Comparison of ENCODE assay signal across 1 cellular context in genomic region chr7:157612664-157613561, GRCh38.
TF ChIP-seq lines count a peak whose summit lies in the region.

No MANE protein-coding gene starts in this region.

TF ChIP-seq in WTC11, 78 proteins besides CTCF, POLR2A, EP300 and RAD21 (continued from another document):
- TF ChIP-seq USF1 (CRISPR knock-in tag; IDR thresholded peaks at IDR 0.05): no peak
- no peak for TF ChIP-seq E2F5 (CRISPR knock-in tag; IDR thresholded peaks at IDR 0.05)
- no peak for TF ChIP-seq ZNF671 (CRISPR knock-in tag; IDR thresholded peaks at IDR 0.05)
- TF ChIP-seq TCF7 (CRISPR knock-in tag; IDR thresholded peaks at IDR 0.05; ENCODE audit: low read depth): no peak
- TF ChIP-seq ELF4 (CRISPR knock-in tag; IDR thresholded peaks at IDR 0.05; ENCODE audit: low read depth): no peak
- TF ChIP-seq SP1 (CRISPR knock-in tag; conservative IDR thresholded peaks at IDR 0.05): no peak
- no peak for TF ChIP-seq ZNF396 (CRISPR knock-in tag; IDR thresholded peaks at IDR 0.05; ENCODE audit: borderline replicate concordance)
- TF ChIP-seq ETV6 (CRISPR knock-in tag; IDR thresholded peaks at IDR 0.05): no peak
- no peak for TF ChIP-seq MYBL2 (CRISPR knock-in tag; IDR thresholded peaks at IDR 0.05)
- TF ChIP-seq IRF2 (CRISPR knock-in tag; IDR thresholded peaks at IDR 0.05; ENCODE audit: borderline replicate concordance, low read depth): no peak
- no peak for TF ChIP-seq SOX15 (CRISPR knock-in tag; IDR thresholded peaks at IDR 0.05)
- TF ChIP-seq ATF2 (CRISPR knock-in tag; IDR thresholded peaks at IDR 0.05; ENCODE audit: borderline replicate concordance, low read depth): no peak
- TF ChIP-seq ZNF138 (CRISPR knock-in tag; conservative IDR thresholded peaks at IDR 0.05): no peak
- TF ChIP-seq ARID4B (CRISPR knock-in tag; IDR thresholded peaks at IDR 0.05; ENCODE audit: borderline replicate concordance): no peak
- TF ChIP-seq ZNF263 (CRISPR knock-in tag; IDR thresholded peaks at IDR 0.05; ENCODE audit: low read depth): no peak
- TF ChIP-seq MXD4 (CRISPR knock-in tag; IDR thresholded peaks at IDR 0.05; ENCODE audit: borderline replicate concordance): no peak
- no peak for TF ChIP-seq TEAD4 (CRISPR knock-in tag; IDR thresholded peaks at IDR 0.05)
